12 cellular contexts compared by ENCODE assay signal in genomic region chr2:105804266-105804665, GRCh38. TPM values are rescaled to one million over a fixed set of nuclear protein-coding genes. Genes with fewer than 3 reads are reported as not detected.
DNase-seq lines count a peak whose midpoint lies in the region; ATAC-seq and TF ChIP-seq lines count a peak whose summit lies in the region.
"Had no signal": no experiment of that assay in that cellular context is flagged by ENCODE, and none has a peak within 500 bp of the region (broad histone marks: within the 10 kb centered on the region; RNA-seq: fewer than 3 reads in every experiment).

No MANE protein-coding gene starts in this region.

- H3K4me3 ChIP-seq in astrocyte of the spinal cord (ENCODE audit: low read depth, low read length) (no peak overlapping the region), psoas muscle (no peak overlapping the region)
- H3K4me3 ChIP-seq: heart left ventricle had no signal

- H3K9me3 Mint-ChIP-seq in activated naive CD4-positive, alpha-beta T cell treated with anti-CD3 and anti-CD28 coated beads, Interleukin-2, amount 10 ng/mL, durations not matched to agents 7 days and 5 days = no peaks in the 10 kb centered on the region
- no peaks in the 10 kb centered on the region for H3K9me3 Mint-ChIP-seq in stimulated activated effector memory CD8-positive, alpha-beta T cell treated with anti-CD3 and anti-CD28 coated beads, Interleukin-12 subunit alpha, Interleukin-12 subunit beta, amount 100 ng/mL, for 72 hours

- 46 to 82% (median 47%) methylated on average over 3 of the region's 3 CpGs for whole genome bisulfite sequencing in psoas muscle, 3 donors

- ATAC-seq in stimulated activated effector memory CD8-positive, alpha-beta T cell treated with anti-CD3 and anti-CD28 coated beads, Interleukin-12 subunit alpha, Interleukin-12 subunit beta, amount 100 ng/mL, for 72 hours = no peak
- ATAC-seq in psoas muscle = no peak
- no peak for ATAC-seq in GM21360 (IDR thresholded peaks at IDR 0.05; ENCODE audit: unreplicated experiment)
- ATAC-seq: heart left ventricle had no signal

- intact Hi-C loops in psoas muscle (cut with DNase I) = no loop called here

- TF ChIP-seq CTCF in astrocyte of the spinal cord (IDR thresholded peaks at IDR 0.05; ENCODE audit: low read depth, low read length) = no peak
- TF ChIP-seq CTCF in psoas muscle (IDR thresholded peaks at IDR 0.05) = no peak

- peak overlapping the region; percentile 74 for H3K27ac Mint-ChIP-seq in activated naive CD4-positive, alpha-beta T cell treated with anti-CD3 and anti-CD28 coated beads, Interleukin-2, amount 10 ng/mL, durations not matched to agents 7 days and 5 days
- peak overlapping the region; percentile 85 for H3K27ac Mint-ChIP-seq in stimulated activated effector memory CD8-positive, alpha-beta T cell treated with anti-CD3 and anti-CD28 coated beads, Interleukin-12 subunit alpha, Interleukin-12 subunit beta, amount 100 ng/mL, for 72 hours

- no peaks in the 10 kb centered on the region for H3K36me3 ChIP-seq in psoas muscle (ENCODE audit: insufficient read depth in 1 of 2, low read depth in 1 of 2)
- H3K36me3 ChIP-seq: heart left ventricle had no signal

- no peaks in the 10 kb centered on the region for H3K27me3 ChIP-seq in psoas muscle (ENCODE audit: insufficient read depth in 3 of 3, low read length in 2 of 3)
- H3K27me3 ChIP-seq: heart left ventricle had no signal

- peaks cover 64% of the 10 kb centered on the region for H3K36me3 Mint-ChIP-seq in activated naive CD4-positive, alpha-beta T cell treated with anti-CD3 and anti-CD28 coated beads, Interleukin-2, amount 10 ng/mL, durations not matched to agents 7 days and 5 days
- peaks cover 39% of the 10 kb centered on the region for H3K36me3 Mint-ChIP-seq in stimulated activated effector memory CD8-positive, alpha-beta T cell treated with anti-CD3 and anti-CD28 coated beads, Interleukin-12 subunit alpha, Interleukin-12 subunit beta, amount 100 ng/mL, for 72 hours

- H3K9me3 ChIP-seq in psoas muscle = no peaks in the 10 kb centered on the region
- H3K9me3 ChIP-seq: heart left ventricle had no signal

- H3K4me1 Mint-ChIP-seq in activated naive CD4-positive, alpha-beta T cell treated with anti-CD3 and anti-CD28 coated beads, Interleukin-2, amount 10 ng/mL, durations not matched to agents 7 days and 5 days = peaks cover 82% of the 10 kb centered on the region
- peaks cover 93% of the 10 kb centered on the region for H3K4me1 Mint-ChIP-seq in stimulated activated effector memory CD8-positive, alpha-beta T cell treated with anti-CD3 and anti-CD28 coated beads, Interleukin-12 subunit alpha, Interleukin-12 subunit beta, amount 100 ng/mL, for 72 hours

- peaks cover 48% of the 10 kb centered on the region for H3K4me1 ChIP-seq in psoas muscle

- no peak overlapping the region for H3K27ac ChIP-seq in psoas muscle
- H3K27ac ChIP-seq: parathyroid adenoma, RWPE1 had no signal

- CTCF ChIA-PET in activated naive CD4-positive, alpha-beta T cell treated with anti-CD3 and anti-CD28 coated beads, Interleukin-2, amount 10 ng/mL, durations not matched to agents 7 days and 5 days (lab: Charles Lee) = interaction anchor here (0.8 to 1.9 kb wide), 4 partner anchors 12 to 84 kb away, joined by 3 to 4 read pairs (median 3); no protein-coding TSS in a partner anchor

- no peaks in the 10 kb centered on the region for H3K27me3 Mint-ChIP-seq in activated naive CD4-positive, alpha-beta T cell treated with anti-CD3 and anti-CD28 coated beads, Interleukin-2, amount 10 ng/mL, durations not matched to agents 7 days and 5 days

- DNase-seq in activated naive CD4-positive, alpha-beta T cell treated with anti-CD3 and anti-CD28 coated beads, Interleukin-2, amount 10 ng/mL, durations not matched to agents 7 days and 5 days = no peak
- DNase-seq in activated naive CD4-positive, alpha-beta T cell (lab: John Stamatoyannopoulos, UW) = no peak
- DNase-seq in NCI-H2196 treated with DMSO at 0.1 percent for 48 hours (lab: John Stamatoyannopoulos, UW; ENCODE audit: unreplicated experiment) = peak; percentile 85
- DNase-seq in astrocyte of the spinal cord (ENCODE audit: low read depth, low spot score) = peak; percentile 74
- no peak for DNase-seq in stimulated activated effector memory CD8-positive, alpha-beta T cell treated with anti-CD3 and anti-CD28 coated beads, Interleukin-12 subunit alpha, Interleukin-12 subunit beta, amount 100 ng/mL, for 72 hours (ENCODE audit: low spot score in 2 of 2)
- no peak for DNase-seq in psoas muscle
- DNase-seq in anterior cingulate cortex (lab: John Stamatoyannopoulos, UW) = no peak
- DNase-seq: heart left ventricle; stimulated activated naive CD4-positive, alpha-beta T cell had no signal

- in situ Hi-C loops in astrocyte of the spinal cord (cut with HindIII; ENCODE audit: low sequenced_read_pairs) = no loop called here

- H3K4me3 Mint-ChIP-seq in activated naive CD4-positive, alpha-beta T cell treated with anti-CD3 and anti-CD28 coated beads, Interleukin-2, amount 10 ng/mL, durations not matched to agents 7 days and 5 days = no peak overlapping the region
- peak overlapping the region; percentile 50 for H3K4me3 Mint-ChIP-seq in stimulated activated effector memory CD8-positive, alpha-beta T cell treated with anti-CD3 and anti-CD28 coated beads, Interleukin-12 subunit alpha, Interleukin-12 subunit beta, amount 100 ng/mL, for 72 hours

RNA-seq across cellular contexts. Expression of gene NCK2, which starts 59.6 kb away (rescaled TPM):
- 10 to 100 TPM; 33.9 to 53.1 (median 41.1) TPM for total RNA-seq in psoas muscle
- 100 to 1,000 TPM in 1 of 3 donors, 10 to 100 TPM in 2; 26.5 to 111 (median 39.6) TPM for polyA plus RNA-seq in psoas muscle

Comparison
In these comparisons a context has a peak if more than half of its experiments do, and no peak if none do; other contexts are left out.
1. DNase-seq: peak in NCI-H2196 treated with DMSO at 0.1 percent for 48 hours (single experiment) and astrocyte of the spinal cord (single experiment); none in activated naive CD4-positive, alpha-beta T cell treated with anti-CD3 and anti-CD28 coated beads, Interleukin-2, amount 10 ng/mL, durations not matched to agents 7 days and 5 days (single experiment), activated naive CD4-positive, alpha-beta T cell (0 of 4), stimulated activated effector memory CD8-positive, alpha-beta T cell treated with anti-CD3 and anti-CD28 coated beads, Interleukin-12 subunit alpha, Interleukin-12 subunit beta, amount 100 ng/mL, for 72 hours (0 of 2), psoas muscle (0 of 2) and anterior cingulate cortex (0 of 58).